Comparison of ENCODE assay signal across 2 cellular contexts in the genomic region with DNA sequence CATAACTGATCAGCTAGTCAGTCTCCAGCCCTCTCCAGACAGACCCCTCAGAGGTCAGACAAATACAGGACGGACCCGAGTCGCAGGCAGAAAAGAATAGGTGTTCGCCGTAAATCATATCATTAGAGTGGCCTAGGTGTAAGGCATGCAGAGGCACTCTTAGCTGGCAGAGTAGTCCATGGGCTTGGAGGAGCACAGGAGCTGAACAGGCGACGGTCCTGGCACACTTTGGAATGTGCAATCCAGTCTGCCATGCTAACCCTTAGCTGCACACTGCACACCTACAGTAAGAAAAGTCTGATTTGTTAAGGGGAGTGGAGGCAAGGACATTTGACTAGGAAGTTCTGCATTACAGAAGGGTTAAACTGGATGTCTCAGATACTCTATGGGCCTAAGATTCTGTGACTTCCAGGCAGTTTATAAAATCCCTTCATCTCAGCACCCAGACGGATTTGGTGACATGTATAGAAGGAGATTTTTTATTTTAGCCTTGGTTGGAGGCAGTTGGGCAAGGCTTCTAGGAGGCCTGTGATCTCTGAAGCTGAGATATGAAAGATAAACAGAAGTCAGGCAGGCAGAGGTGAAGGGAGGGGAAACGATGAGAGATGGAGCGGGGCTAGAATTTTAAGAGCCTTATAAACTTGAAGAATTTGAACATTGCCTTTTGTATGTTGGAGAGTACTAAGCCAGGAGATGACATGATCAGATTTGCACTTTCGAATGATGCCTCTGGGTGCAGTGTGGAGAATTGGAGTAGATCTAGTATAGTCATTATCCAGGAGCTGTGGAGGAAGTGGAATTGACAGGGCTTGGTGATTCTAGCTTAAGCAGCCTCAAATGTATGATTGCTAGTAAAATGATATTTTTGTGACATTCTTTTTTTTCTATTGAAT.
TF ChIP-seq lines count a peak whose summit lies in the region.

No MANE protein-coding gene starts in this region.

TF ChIP-seq in SK-N-SH treated with all-trans-retinoic acid at 6 μM for 48 hours, 23 proteins besides CTCF, POLR2A, EP300 and RAD21:
- TF ChIP-seq, protein P1, sequence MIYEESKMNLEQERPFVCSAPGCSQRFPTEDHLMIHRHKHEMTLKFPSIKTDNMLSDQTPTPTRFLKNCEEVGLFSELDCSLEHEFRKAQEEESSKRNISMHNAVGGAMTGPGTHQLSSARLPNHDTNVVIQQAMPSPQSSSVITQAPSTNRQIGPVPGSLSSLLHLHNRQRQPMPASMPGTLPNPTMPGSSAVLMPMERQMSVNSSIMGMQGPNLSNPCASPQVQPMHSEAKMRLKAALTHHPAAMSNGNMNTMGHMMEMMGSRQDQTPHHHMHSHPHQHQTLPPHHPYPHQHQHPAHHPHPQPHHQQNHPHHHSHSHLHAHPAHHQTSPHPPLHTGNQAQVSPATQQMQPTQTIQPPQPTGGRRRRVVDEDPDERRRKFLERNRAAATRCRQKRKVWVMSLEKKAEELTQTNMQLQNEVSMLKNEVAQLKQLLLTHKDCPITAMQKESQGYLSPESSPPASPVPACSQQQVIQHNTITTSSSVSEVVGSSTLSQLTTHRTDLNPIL (CRISPR knock-in tag; IDR thresholded peaks at IDR 0.05; ENCODE audit: low read depth), result no peak
- TF ChIP-seq ZFP3 (CRISPR knock-in tag; IDR thresholded peaks at IDR 0.05), result no peak
- no peak for TF ChIP-seq BACH2 (CRISPR knock-in tag; IDR thresholded peaks at IDR 0.05; ENCODE audit: borderline replicate concordance)
- no peak for TF ChIP-seq ZNF8 (CRISPR knock-in tag; IDR thresholded peaks at IDR 0.05)
- no peak for TF ChIP-seq ZC3H10 (CRISPR knock-in tag; IDR thresholded peaks at IDR 0.05)
- TF ChIP-seq, protein P2, sequence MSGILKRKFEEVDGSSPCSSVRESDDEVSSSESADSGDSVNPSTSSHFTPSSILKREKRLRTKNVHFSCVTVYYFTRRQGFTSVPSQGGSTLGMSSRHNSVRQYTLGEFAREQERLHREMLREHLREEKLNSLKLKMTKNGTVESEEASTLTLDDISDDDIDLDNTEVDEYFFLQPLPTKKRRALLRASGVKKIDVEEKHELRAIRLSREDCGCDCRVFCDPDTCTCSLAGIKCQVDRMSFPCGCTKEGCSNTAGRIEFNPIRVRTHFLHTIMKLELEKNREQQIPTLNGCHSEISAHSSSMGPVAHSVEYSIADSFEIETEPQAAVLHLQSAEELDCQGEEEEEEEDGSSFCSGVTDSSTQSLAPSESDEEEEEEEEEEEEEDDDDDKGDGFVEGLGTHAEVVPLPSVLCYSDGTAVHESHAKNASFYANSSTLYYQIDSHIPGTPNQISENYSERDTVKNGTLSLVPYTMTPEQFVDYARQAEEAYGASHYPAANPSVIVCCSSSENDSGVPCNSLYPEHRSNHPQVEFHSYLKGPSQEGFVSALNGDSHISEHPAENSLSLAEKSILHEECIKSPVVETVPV (CRISPR knock-in tag; IDR thresholded peaks at IDR 0.05), result no peak
- no peak for TF ChIP-seq ARNTL (CRISPR knock-in tag; IDR thresholded peaks at IDR 0.05; ENCODE audit: borderline replicate concordance, low read depth)
- TF ChIP-seq SNAI2 (CRISPR knock-in tag; IDR thresholded peaks at IDR 0.05), result no peak

TF ChIP-seq in SK-N-SH, 30 proteins besides CTCF, POLR2A, EP300 and RAD21:
- TF ChIP-seq CHD2 (IDR thresholded peaks at IDR 0.05; ENCODE audit: low read length, partially characterized antibody) (no peak), SIN3A (IDR thresholded peaks at IDR 0.05; ENCODE audit: borderline replicate concordance, low read depth, low read length) (no peak), RFX5 (IDR thresholded peaks at IDR 0.05; ENCODE audit: low read length) (no peak), GABPA (IDR thresholded peaks at IDR 0.05; ENCODE audit: low read depth) (no peak), RXRA (IDR thresholded peaks at IDR 0.05; ENCODE audit: borderline replicate concordance, low read depth) (no peak), NRF1 (IDR thresholded peaks at IDR 0.05; ENCODE audit: low read depth, low read length) (no peak), GATA2 (CRISPR knock-in tag; IDR thresholded peaks at IDR 0.05) (no peak)
- TF ChIP-seq, protein P3, sequence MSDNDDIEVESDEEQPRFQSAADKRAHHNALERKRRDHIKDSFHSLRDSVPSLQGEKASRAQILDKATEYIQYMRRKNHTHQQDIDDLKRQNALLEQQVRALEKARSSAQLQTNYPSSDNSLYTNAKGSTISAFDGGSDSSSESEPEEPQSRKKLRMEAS (IDR thresholded peaks at IDR 0.05; ENCODE audit: low read depth), result no peak
- TF ChIP-seq, protein P4, sequence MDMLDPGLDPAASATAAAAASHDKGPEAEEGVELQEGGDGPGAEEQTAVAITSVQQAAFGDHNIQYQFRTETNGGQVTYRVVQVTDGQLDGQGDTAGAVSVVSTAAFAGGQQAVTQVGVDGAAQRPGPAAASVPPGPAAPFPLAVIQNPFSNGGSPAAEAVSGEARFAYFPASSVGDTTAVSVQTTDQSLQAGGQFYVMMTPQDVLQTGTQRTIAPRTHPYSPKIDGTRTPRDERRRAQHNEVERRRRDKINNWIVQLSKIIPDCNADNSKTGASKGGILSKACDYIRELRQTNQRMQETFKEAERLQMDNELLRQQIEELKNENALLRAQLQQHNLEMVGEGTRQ (IDR thresholded peaks at IDR 0.05; ENCODE audit: borderline replicate concordance, low read depth, low read length), result no peak
